In the genomic region with DNA sequence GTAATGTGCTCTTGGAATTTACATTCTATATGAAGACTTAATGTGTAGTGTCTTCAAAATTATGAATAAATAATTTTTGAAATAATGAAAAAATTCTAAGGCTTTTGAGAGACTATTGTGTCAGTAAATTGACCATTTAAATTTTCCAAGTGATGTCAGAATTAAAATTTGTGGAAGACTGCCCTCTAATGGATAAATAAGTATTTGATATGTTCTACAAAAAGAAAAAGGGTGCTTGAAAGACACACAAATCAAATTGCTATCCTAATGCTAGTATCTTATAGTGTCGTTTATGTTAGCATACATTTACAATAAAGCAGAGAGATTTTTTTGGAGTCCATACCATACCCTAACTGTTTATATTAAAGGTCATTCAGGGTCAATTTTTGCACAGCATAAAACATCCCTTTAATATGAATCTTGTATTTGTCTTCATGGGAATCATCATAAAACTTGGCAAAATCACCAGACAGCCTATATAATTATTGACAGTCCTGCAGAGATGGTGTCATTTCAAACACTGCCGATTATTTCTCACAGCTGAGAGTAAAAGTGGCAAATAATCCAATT, we compare ENCODE assay signal across 8 cellular contexts.
A peak's percentile ranks its signal among the peaks of the same experiment; 100 is the strongest.
DNase-seq lines count a peak whose midpoint lies in the region; ATAC-seq and TF ChIP-seq lines count a peak whose summit lies in the region.

No MANE protein-coding gene starts in this region.

- no peak overlapping the region for H3K27ac Mint-ChIP-seq in mesothelial cell of epicardium
- no peak overlapping the region for H3K27ac Mint-ChIP-seq in T-cell

- DNase-seq in EH (ENCODE audit: low read depth) = peak; percentile 39
- DNase-seq in LNCaP clone FGC (ENCODE audit: low read depth) = peak; percentile 1
- DNase-seq in cardiac fibroblast (ENCODE audit: low read depth in 2 of 2) = peak; percentile 51 to 58
- no peak for DNase-seq in mesothelial cell of epicardium (ENCODE audit: low spot score in 2 of 2, unreplicated experiment in 2 of 2)
- no peak for DNase-seq in NCI-H226
- DNase-seq in T-cell = no peak

- H3K4me3 Mint-ChIP-seq in mesothelial cell of epicardium (no peak overlapping the region), T-cell (no peak overlapping the region)

- H3K36me3 Mint-ChIP-seq in mesothelial cell of epicardium = peaks cover 10% of the 10 kb centered on the region
- no peaks in the 10 kb centered on the region for H3K36me3 Mint-ChIP-seq in T-cell

- no peaks in the 10 kb centered on the region for H3K27me3 Mint-ChIP-seq in mesothelial cell of epicardium (ENCODE audit: low read depth)
- no peaks in the 10 kb centered on the region for H3K27me3 Mint-ChIP-seq in T-cell

- H3K9me3 Mint-ChIP-seq in mesothelial cell of epicardium (peaks cover 24% of the 10 kb centered on the region), T-cell (peaks cover 7 to 19% (median 9%) of the 10 kb centered on the region in 3 donors)

- H3K4me3 ChIP-seq in LNCaP clone FGC (ENCODE audit: low read depth, low read length) (no peak overlapping the region), cardiac fibroblast (replicated peaks in 1 of 2; ENCODE audit: low read depth in 2 of 2, low read length in 2 of 2) (no peak overlapping the region)

- ATAC-seq in HG03378 (IDR thresholded peaks at IDR 0.05; ENCODE audit: unreplicated experiment) (no peak), HG03460 (IDR thresholded peaks at IDR 0.05; ENCODE audit: unreplicated experiment) (no peak), T-cell (replicated peaks in 1 of 4) (no peak)

- CTCF ChIA-PET in T-cell (lab: Charles Lee) = no interaction called here

- POLR2A ChIA-PET in T-cell (lab: Charles Lee) = no interaction called here

- H3K4me1 Mint-ChIP-seq in mesothelial cell of epicardium (peaks cover 17% of the 10 kb centered on the region), T-cell (no peaks in the 10 kb centered on the region)

- TF ChIP-seq CTCF in LNCaP clone FGC (IDR thresholded peaks at IDR 0.05; ENCODE audit: control insufficient read depth, extremely low read depth, insufficient read depth) (peak; percentile 39), cardiac fibroblast (IDR thresholded peaks at IDR 0.05; ENCODE audit: low read depth, low read length) (peak; percentile 7), mesothelial cell of epicardium (IDR thresholded peaks at IDR 0.05; ENCODE audit: unreplicated experiment) (peak; percentile 74)

Comparison
In these comparisons a context has a peak if more than half of its experiments do, and no peak if none do; other contexts are left out.
1. DNase-seq: peak in EH (single experiment), LNCaP clone FGC (single experiment) and cardiac fibroblast (2 of 2); none in mesothelial cell of epicardium (0 of 2), NCI-H226 (single experiment) and T-cell (0 of 34).
2. CTCF ChIP-seq: peak in every context shown above with its lines; median percentile 74 in mesothelial cell of epicardium; 39 in LNCaP clone FGC; 7 in cardiac fibroblast.